In the genomic region with DNA sequence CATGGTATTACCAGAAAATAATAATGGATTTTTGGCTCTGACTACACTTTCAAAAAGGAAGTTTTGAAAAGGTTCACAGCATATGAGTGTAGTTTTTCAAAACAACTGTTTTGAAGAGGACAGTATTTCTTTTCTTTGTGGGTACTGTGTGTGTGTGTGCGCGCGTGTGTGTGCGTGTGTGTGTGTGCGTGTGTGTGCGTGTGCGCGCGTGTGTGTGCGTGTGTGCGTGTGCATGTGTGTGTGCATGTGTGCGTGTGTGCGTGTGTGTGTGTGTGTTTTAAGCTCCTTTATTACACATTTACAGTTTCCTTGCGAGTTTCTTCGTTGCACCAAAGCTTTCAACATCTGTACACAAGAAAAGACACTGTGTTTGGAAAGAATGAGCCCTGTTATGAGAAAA, we compare ENCODE assay signal across 23 cellular contexts.
"Had no signal": no experiment of that assay in that cellular context is flagged by ENCODE, and none has a peak within 500 bp of the region (broad histone marks: within the 10 kb centered on the region; RNA-seq: fewer than 3 reads in every experiment).

No MANE protein-coding gene starts in this region.

- H3K27ac ChIP-seq: ascending aorta, brain microvascular endothelial cell, colonic mucosa, epithelial cell of prostate, esophagus squamous epithelium had no signal

- H3K4me1 ChIP-seq: ascending aorta, colonic mucosa, esophagus squamous epithelium had no signal

- H3K36me3 ChIP-seq: ascending aorta, brain microvascular endothelial cell, colonic mucosa, esophagus squamous epithelium had no signal

- H3K9me3 ChIP-seq: ascending aorta, colonic mucosa, esophagus squamous epithelium had no signal

- ATAC-seq: activated CD4-positive, alpha-beta T cell treated with anti-CD3 and anti-CD28 coated beads for 36 hours; activated naive CD4-positive, alpha-beta T cell treated with anti-CD3 and anti-CD28 coated beads, Interleukin-2, amount 50 U/mL, for 72 hours; activated T-cell treated with anti-CD3 and anti-CD28 coated beads, Interleukin-2, amount 50 U/mL, for 72 hours had no signal

- H3K4me3 ChIP-seq: ascending aorta, colonic mucosa, esophagus squamous epithelium had no signal

- H3K27ac Mint-ChIP-seq: activated CD4-positive, alpha-beta memory T cell treated with anti-CD3 and anti-CD28 coated beads, Interleukin-2, amount 10 ng/mL, durations not matched to agents 7 days and 5 days; activated CD4-positive, alpha-beta T cell treated with anti-CD3 and anti-CD28 coated beads for 36 hours; activated CD4-positive, alpha-beta T cell treated with anti-CD3 and anti-CD28 coated beads, Interleukin-2, amount 10 ng/mL, durations not matched to agents 7 days and 5 days; activated naive CD4-positive, alpha-beta T cell treated with anti-CD3 and anti-CD28 coated beads, Interleukin-2, amount 10 ng/mL, durations not matched to agents 7 days and 5 days; activated naive CD4-positive, alpha-beta T cell treated with anti-CD3 and anti-CD28 coated beads, Interleukin-2, amount 50 U/mL, for 72 hours; activated naive CD8-positive, alpha-beta T cell treated with anti-CD3 and anti-CD28 coated beads, Interleukin-2, amount 10 ng/mL, durations not matched to agents 7 days and 5 days; activated T-cell treated with anti-CD3 and anti-CD28 coated beads, Interleukin-2, amount 50 U/mL, for 24 hours; activated T-cell treated with anti-CD3 and anti-CD28 coated beads, Interleukin-2, amount 50 U/mL, for 72 hours had no signal

- H3K27me3 ChIP-seq: ascending aorta, brain microvascular endothelial cell, colonic mucosa, esophagus squamous epithelium had no signal

- FAIRE-seq: endometrium, endothelial cell of umbilical vein had no signal

- H3K4me1 Mint-ChIP-seq: activated CD4-positive, alpha-beta memory T cell treated with anti-CD3 and anti-CD28 coated beads, Interleukin-2, amount 10 ng/mL, durations not matched to agents 7 days and 5 days; activated CD4-positive, alpha-beta T cell treated with anti-CD3 and anti-CD28 coated beads for 36 hours; activated CD4-positive, alpha-beta T cell treated with anti-CD3 and anti-CD28 coated beads, Interleukin-2, amount 10 ng/mL, durations not matched to agents 7 days and 5 days; activated naive CD4-positive, alpha-beta T cell treated with anti-CD3 and anti-CD28 coated beads, Interleukin-2, amount 10 ng/mL, durations not matched to agents 7 days and 5 days; activated naive CD8-positive, alpha-beta T cell treated with anti-CD3 and anti-CD28 coated beads, Interleukin-2, amount 10 ng/mL, durations not matched to agents 7 days and 5 days had no signal

- H3K36me3 Mint-ChIP-seq: activated naive CD4-positive, alpha-beta T cell treated with anti-CD3 and anti-CD28 coated beads, Interleukin-2, amount 10 ng/mL, durations not matched to agents 7 days and 5 days; activated naive CD4-positive, alpha-beta T cell treated with anti-CD3 and anti-CD28 coated beads, Interleukin-2, amount 50 U/mL, for 72 hours; activated naive CD8-positive, alpha-beta T cell treated with anti-CD3 and anti-CD28 coated beads, Interleukin-2, amount 10 ng/mL, durations not matched to agents 7 days and 5 days had no signal

- H3K9me3 Mint-ChIP-seq: activated CD4-positive, alpha-beta memory T cell treated with anti-CD3 and anti-CD28 coated beads, Interleukin-2, amount 10 ng/mL, durations not matched to agents 7 days and 5 days; activated CD4-positive, alpha-beta T cell treated with anti-CD3 and anti-CD28 coated beads, Interleukin-2, amount 10 ng/mL, durations not matched to agents 7 days and 5 days; activated naive CD4-positive, alpha-beta T cell treated with anti-CD3 and anti-CD28 coated beads, Interleukin-2, amount 10 ng/mL, durations not matched to agents 7 days and 5 days; activated naive CD4-positive, alpha-beta T cell treated with anti-CD3 and anti-CD28 coated beads, Interleukin-2, amount 50 U/mL, for 72 hours; activated naive CD8-positive, alpha-beta T cell treated with anti-CD3 and anti-CD28 coated beads, Interleukin-2, amount 10 ng/mL, durations not matched to agents 7 days and 5 days; activated T-cell treated with anti-CD3 and anti-CD28 coated beads, Interleukin-2, amount 50 U/mL, for 24 hours; activated T-cell treated with anti-CD3 and anti-CD28 coated beads, Interleukin-2, amount 50 U/mL, for 72 hours had no signal

- DNase-seq: activated CD4-positive, alpha-beta memory T cell treated with anti-CD3 and anti-CD28 coated beads, Interleukin-2, amount 10 ng/mL, durations not matched to agents 7 days and 5 days; activated CD4-positive, alpha-beta T cell treated with anti-CD3 and anti-CD28 coated beads for 36 hours; activated CD4-positive, alpha-beta T cell treated with anti-CD3 and anti-CD28 coated beads, Interleukin-2, amount 10 ng/mL, durations not matched to agents 7 days and 5 days; activated CD4-positive, alpha-beta T cell treated with anti-CD3 and anti-CD28 coated beads, Interleukin-2, amount 50 U/mL, for 4 hours; activated CD4-positive, CD25-positive, alpha-beta regulatory T cell; activated CD4-positive, CD25-positive, alpha-beta regulatory T cell treated with anti-CD3 and anti-CD28 coated beads, Interleukin-2, amount 50 U/mL, for 72 hours; activated CD8-positive, alpha-beta memory T cell treated with anti-CD3 and anti-CD28 coated beads, Interleukin-2, amount 50 U/mL, for 48 hours; activated gamma-delta T cell; activated naive CD4-positive, alpha-beta T cell; activated naive CD4-positive, alpha-beta T cell treated with anti-CD3 and anti-CD28 coated beads, Interleukin-2, amount 10 ng/mL, durations not matched to agents 7 days and 5 days; activated naive CD8-positive, alpha-beta T cell treated with anti-CD3 and anti-CD28 coated beads, Interleukin-2, amount 10 ng/mL, durations not matched to agents 7 days and 5 days; activated T-cell treated with anti-CD3 and anti-CD28 coated beads for 4 hours; activated T-cell treated with anti-CD3 and anti-CD28 coated beads, Interleukin-2, amount 50 U/mL, for 24 hours; brain microvascular endothelial cell; colonic mucosa; effector CD8-positive, alpha-beta T cell; esophagus squamous epithelium had no signal

- H3K4me3 Mint-ChIP-seq: activated CD4-positive, alpha-beta memory T cell treated with anti-CD3 and anti-CD28 coated beads, Interleukin-2, amount 10 ng/mL, durations not matched to agents 7 days and 5 days; activated CD4-positive, alpha-beta T cell treated with anti-CD3 and anti-CD28 coated beads for 36 hours; activated CD4-positive, alpha-beta T cell treated with anti-CD3 and anti-CD28 coated beads, Interleukin-2, amount 10 ng/mL, durations not matched to agents 7 days and 5 days; activated naive CD4-positive, alpha-beta T cell treated with anti-CD3 and anti-CD28 coated beads, Interleukin-2, amount 10 ng/mL, durations not matched to agents 7 days and 5 days; activated naive CD8-positive, alpha-beta T cell treated with anti-CD3 and anti-CD28 coated beads, Interleukin-2, amount 10 ng/mL, durations not matched to agents 7 days and 5 days; activated T-cell treated with anti-CD3 and anti-CD28 coated beads, Interleukin-2, amount 50 U/mL, for 24 hours; activated T-cell treated with anti-CD3 and anti-CD28 coated beads, Interleukin-2, amount 50 U/mL, for 72 hours had no signal

- H3K27me3 Mint-ChIP-seq: activated CD4-positive, alpha-beta memory T cell treated with anti-CD3 and anti-CD28 coated beads, Interleukin-2, amount 10 ng/mL, durations not matched to agents 7 days and 5 days; activated CD4-positive, alpha-beta T cell treated with anti-CD3 and anti-CD28 coated beads for 36 hours; activated CD4-positive, alpha-beta T cell treated with anti-CD3 and anti-CD28 coated beads, Interleukin-2, amount 10 ng/mL, durations not matched to agents 7 days and 5 days; activated naive CD4-positive, alpha-beta T cell treated with anti-CD3 and anti-CD28 coated beads, Interleukin-2, amount 10 ng/mL, durations not matched to agents 7 days and 5 days; activated naive CD8-positive, alpha-beta T cell treated with anti-CD3 and anti-CD28 coated beads, Interleukin-2, amount 10 ng/mL, durations not matched to agents 7 days and 5 days had no signal
